1 cellular context compared by ENCODE assay signal in genomic region chr6:106752641-106753040, GRCh38.
TF ChIP-seq lines count a peak whose summit lies in the region.

No MANE protein-coding gene starts in this region.

TF ChIP-seq in HepG2, 621 proteins besides CTCF, POLR2A, EP300 and RAD21 (continued from another document):
- no peak for TF ChIP-seq HOXA7 (CRISPR knock-in tag; IDR thresholded peaks at IDR 0.05)
- TF ChIP-seq ZNF576 (CRISPR knock-in tag; IDR thresholded peaks at IDR 0.05) = no peak
- TF ChIP-seq CHD4 (IDR thresholded peaks at IDR 0.05; ENCODE audit: borderline replicate concordance, low read length) = no peak
